In genomic region chr22:22632226-22632625, GRCh38 we compare ENCODE assay signal across 5 cellular contexts. TPM values are rescaled to one million over a fixed set of nuclear protein-coding genes. Genes with fewer than 3 reads are reported as not detected.
"Had no signal": no experiment of that assay in that cellular context is flagged by ENCODE, and none has a peak within 500 bp of the region (broad histone marks: within the 10 kb centered on the region; RNA-seq: fewer than 3 reads in every experiment).

No MANE protein-coding gene starts in this region.

RNA-seq across cellular contexts. Expression of gene GGTLC2, which starts 12.2 kb away (rescaled TPM):
- total RNA-seq: HepG2, HT-29, HT1080, IMR-90 had no signal
- polyA plus RNA-seq: HepG2, IgD-negative memory B cell had no signal
